ENCODE assay signal across 23 cellular contexts in genomic region chr2:24877067-24877466, GRCh38. TPM values are rescaled to one million over a fixed set of nuclear protein-coding genes. Genes with fewer than 3 reads are reported as not detected.
DNase-seq lines count a peak whose midpoint lies in the region; ATAC-seq, FAIRE-seq and TF ChIP-seq lines count a peak whose summit lies in the region.
"Had no signal": no experiment of that assay in that cellular context is flagged by ENCODE, and none has a peak within 500 bp of the region (broad histone marks: within the 10 kb centered on the region; RNA-seq: fewer than 3 reads in every experiment).

No MANE protein-coding gene starts in this region.

- no peak for FAIRE-seq in HepG2 (lab: Jason Lieb, UNC)
- FAIRE-seq: GM18507, K562, RCC 7860 had no signal

- no peaks in the 10 kb centered on the region for H3K9me3 ChIP-seq in HepG2 (ENCODE audit: low read length)
- no peaks in the 10 kb centered on the region for H3K9me3 ChIP-seq in right lobe of liver
- H3K9me3 ChIP-seq in neural progenitor cell (ENCODE audit: low read depth), result no peaks in the 10 kb centered on the region
- H3K9me3 ChIP-seq: SK-N-SH had no signal

- H3K9ac ChIP-seq in HepG2 (ENCODE audit: insufficient read depth, low read depth, low read length) (no peak overlapping the region), neural progenitor cell (no peak overlapping the region)
- H3K9ac ChIP-seq: GM23248, SK-N-SH had no signal

- CTCF ChIA-PET in HepG2 (lab: Yijun Ruan, JAX; ENCODE audit: low intra/inter-chr PET ratio, low total read pairs), result no interaction called here

- H4K20me1 ChIP-seq in HepG2 (ENCODE audit: insufficient read depth, low read length) (no peaks in the 10 kb centered on the region), neural progenitor cell (ENCODE audit: low read depth) (no peaks in the 10 kb centered on the region)

- H3K27me3 ChIP-seq in HepG2 (ENCODE audit: control insufficient read depth in 1 of 2, insufficient read depth in 2 of 2, low read length in 2 of 2), result peaks cover 0 to 19% of the 10 kb centered on the region in 2 experiments; a peak in 1 of 5 replicates
- no peaks in the 10 kb centered on the region for H3K27me3 ChIP-seq in right lobe of liver
- H3K27me3 ChIP-seq in neural progenitor cell, result no peaks in the 10 kb centered on the region

- H3K36me3 Mint-ChIP-seq in glutamatergic neuron (ENCODE audit: unreplicated experiment) (no peaks in the 10 kb centered on the region), neural progenitor cell (peaks cover 7% of the 10 kb centered on the region)

- H3K36me3 ChIP-seq in HepG2 (replicated peaks in 1 of 2; ENCODE audit: control insufficient read depth in 1 of 2, insufficient read depth in 2 of 2, low read length in 2 of 2), result no peaks in the 10 kb centered on the region
- no peaks in the 10 kb centered on the region for H3K36me3 ChIP-seq in right lobe of liver
- H3K36me3 ChIP-seq in neural progenitor cell, result no peaks in the 10 kb centered on the region

- ATAC-seq in HepG2, result peak; percentile 38
- ATAC-seq in right lobe of liver, result no peak
- ATAC-seq: K562 had no signal

- H2AFZ ChIP-seq in HepG2 (ENCODE audit: low read length) (no peak overlapping the region), neural progenitor cell (replicated peaks) (no peak overlapping the region)
- H2AFZ ChIP-seq: GM23248 had no signal

- 12% methylated on average over 6 of the region's 6 CpGs for WGBS in HepG2 (ENCODE audit: low lambda C conversion rate)
- WGBS in right lobe of liver (ENCODE audit: insufficient coverage, low coverage, low lambda C conversion rate, missing lambda C conversion rate), result 69% methylated on average over 3 of the region's 6 CpGs

- DNase-seq in HepG2 (ENCODE audit: low spot score) (no peak), right lobe of liver (no peak), glutamatergic neuron (no peak), neural progenitor cell (ENCODE audit: low spot score) (no peak), NCI-H2081 treated with DMSO at 0.1 percent for 48 hours (lab: John Stamatoyannopoulos, UW) (no peak), NCI-H1092 (lab: John Stamatoyannopoulos, UW) (no peak)
- DNase-seq in stimulated activated CD4-positive, alpha-beta T cell treated with anti-CD3 and anti-CD28 coated beads, Interleukin-2, amount 100 ng/mL, for 48 hours, result no peak
- DNase-seq: CD4-positive, CD25-positive, alpha-beta regulatory T cell; DMS153; DND-41; GM23248; HCEC 1CT; Kasumi-1; NCI-H1105 treated with DMSO at 0.1 percent for 48 hours; NCI-H146; NCI-H1930; NCI-H446; NCI-H524 treated with DMSO at 0.1 percent for 48 hours; NCI-H774; SK-N-SH had no signal

- POLR2A ChIA-PET in HepG2 (lab: Yijun Ruan, JAX), result no interaction called here

- H3K79me2 ChIP-seq in HepG2 (ENCODE audit: insufficient read depth, low read length) (no peaks in the 10 kb centered on the region), neural progenitor cell (ENCODE audit: low read depth) (no peaks in the 10 kb centered on the region)

- intact Hi-C loops in HepG2 (cut with micrococcal nuclease; ENCODE audit: unreplicated experiment) (loop anchor here (5.0 kb wide), 1 partner anchor 1105 kb away; no protein-coding TSS in a partner anchor), right lobe of liver (cut with DNase I) (no loop called here)

- peaks cover 30% of the 10 kb centered on the region for H3K4me1 ChIP-seq in HepG2 (ENCODE audit: insufficient read depth, low read length)
- H3K4me1 ChIP-seq in right lobe of liver, result no peaks in the 10 kb centered on the region
- H3K4me1 ChIP-seq in neural progenitor cell, result no peaks in the 10 kb centered on the region

- TF ChIP-seq CTCF in HepG2 (CRISPR knock-in tag; IDR thresholded peaks at IDR 0.05), result no peak
- TF ChIP-seq CTCF in right lobe of liver (IDR thresholded peaks at IDR 0.05), result no peak
- TF ChIP-seq CTCF in glutamatergic neuron (IDR thresholded peaks at IDR 0.05; ENCODE audit: partially characterized antibody, unreplicated experiment), result no peak
- no peak for TF ChIP-seq CTCF in neural progenitor cell (IDR thresholded peaks at IDR 0.05)

- no TSS peak for BruUV-seq in HepG2 (replicated peaks; lab: Mats Ljungman, UMichigan)

- TF ChIP-seq POLR2A in HepG2 (IDR thresholded peaks at IDR 0.05; ENCODE audit: insufficient read depth in 1 of 2, low read depth in 2 of 2, low read length in 2 of 2), result no peak
- TF ChIP-seq POLR2A in right lobe of liver (IDR thresholded peaks at IDR 0.05), result no peak

- H3K27ac Mint-ChIP-seq in glutamatergic neuron (ENCODE audit: unreplicated experiment) (peak overlapping the region; percentile 71), neural progenitor cell (peak overlapping the region; percentile 93)

- H3K27me3 Mint-ChIP-seq in glutamatergic neuron (ENCODE audit: unreplicated experiment), result peaks cover 4% of the 10 kb centered on the region
- peaks cover 2% of the 10 kb centered on the region for H3K27me3 Mint-ChIP-seq in neural progenitor cell (ENCODE audit: insufficient read depth, low read depth)
- H3K27me3 Mint-ChIP-seq: CD4-positive, CD25-positive, alpha-beta regulatory T cell had no signal

- H3K4me1 Mint-ChIP-seq in glutamatergic neuron (ENCODE audit: low read depth, unreplicated experiment) (peaks cover 27% of the 10 kb centered on the region), neural progenitor cell (peaks cover 14% of the 10 kb centered on the region)

- H3K4me3 ChIP-seq in HepG2 (replicated peaks in 1 of 3; ENCODE audit: insufficient read depth in 1 of 3, low read depth in 2 of 3, low read length in 3 of 3) (no peak overlapping the region), right lobe of liver (no peak overlapping the region), neural progenitor cell (no peak overlapping the region)
- H3K4me3 ChIP-seq: GM23248, K562 had no signal

- in situ Hi-C loops in HepG2 (cut with HindIII; ENCODE audit: extremely low pct_ligation_motif_present, low pct_unique_long_range_greater_than_20kb), result no loop called here

- no peak for TF ChIP-seq EP300 in HepG2 (IDR thresholded peaks at IDR 0.05; ENCODE audit: low read depth in 2 of 2, low read length in 2 of 2)
- TF ChIP-seq EP300 in HepG2 (CRISPR knock-in tag; IDR thresholded peaks at IDR 0.05; ENCODE audit: borderline replicate concordance), result no peak

- no peaks in the 10 kb centered on the region for H3F3A ChIP-seq in neural progenitor cell (ENCODE audit: low read depth)

- TF ChIP-seq RAD21 in HepG2 (CRISPR knock-in tag; IDR thresholded peaks at IDR 0.05), result no peak

- H3K27ac ChIP-seq in HepG2 (ENCODE audit: extremely low read length, insufficient read depth, low read length), result no peak overlapping the region
- H3K27ac ChIP-seq in right lobe of liver, result no peak overlapping the region
- no peak overlapping the region for H3K27ac ChIP-seq in neural progenitor cell
- H3K27ac ChIP-seq: GM23248 had no signal

- H3K4me2 ChIP-seq in HepG2 (ENCODE audit: low read depth, low read length), result no peak overlapping the region
- H3K4me2 ChIP-seq in neural progenitor cell, result no peak overlapping the region
- H3K4me2 ChIP-seq: SK-N-SH had no signal

- H3K4me3 Mint-ChIP-seq in glutamatergic neuron (ENCODE audit: unreplicated experiment) (peak overlapping the region; percentile 1), neural progenitor cell (peak overlapping the region; percentile 62)
- H3K4me3 Mint-ChIP-seq: CD4-positive, CD25-positive, alpha-beta regulatory T cell had no signal

- H3K9me3 Mint-ChIP-seq in glutamatergic neuron (ENCODE audit: unreplicated experiment) (peaks cover 7% of the 10 kb centered on the region), neural progenitor cell (no peaks in the 10 kb centered on the region)
- H3K9me3 Mint-ChIP-seq: CD4-positive, CD25-positive, alpha-beta regulatory T cell had no signal

TF ChIP-seq in HepG2, 621 proteins besides CTCF, POLR2A, EP300 and RAD21 (continues in another document):
- TF ChIP-seq ZNF20 (CRISPR knock-in tag; IDR thresholded peaks at IDR 0.05), result no peak

RNA-seq across cellular contexts. Expression of gene ADCY3, which starts 43.0 kb away (rescaled TPM):
- 0.11 TPM in 1 of 2 replicates, not detected in the other for total RNA-seq in HepG2 (2016; rRNA removed; fragmentation: Illumina TruSeq; extraction: Trizol)
- total RNA-seq in HepG2 (2016; cell fraction: cytosol; rRNA removed; fragmentation: Illumina TruSeq; extraction: Trizol; ENCODE audit: low read depth), result not detected in 2 replicates
- total RNA-seq in HepG2 (2016; cell fraction: insoluble cytoplasmic fraction; rRNA removed; fragmentation: Illumina TruSeq; extraction: Trizol), result 0.13 and 0.21 TPM in 2 replicates
- total RNA-seq in HepG2 (2016; cell fraction: membrane; rRNA removed; fragmentation: Illumina TruSeq; extraction: Trizol), result 0.21 TPM in 1 of 2 replicates, not detected in the other
- total RNA-seq in HepG2 (2016; cell fraction: nucleus; rRNA removed; fragmentation: Illumina TruSeq; extraction: Trizol), result not detected in 2 replicates
- 0.40 and 0.61 TPM in 2 replicates for polyA plus RNA-seq in HepG2 (2011; rRNA removed)
- polyA plus RNA-seq in HepG2 (2011; cell fraction: cytosol; rRNA removed), result 0.10 and 0.42 TPM in 2 replicates
- polyA plus RNA-seq in HepG2 (2011; cell fraction: nucleus; rRNA removed), result 1.8 and 2.6 TPM in 2 replicates
- polyA plus RNA-seq in HepG2 (2012), result 0.12 and 0.13 TPM in 2 replicates
- not detected in 2 replicates for polyA plus RNA-seq in HepG2 (2016; cell fraction: cytosol; fragmentation: Illumina TruSeq; extraction: Trizol; ENCODE audit: low read depth)
- polyA plus RNA-seq in HepG2 (2016; cell fraction: insoluble cytoplasmic fraction; fragmentation: Illumina TruSeq; extraction: Trizol; ENCODE audit: low read depth), result not detected in 2 replicates
- 0.36 TPM in 1 of 2 replicates, not detected in the other for polyA plus RNA-seq in HepG2 (2016; cell fraction: membrane; fragmentation: Illumina TruSeq; extraction: Trizol; ENCODE audit: low read depth)
- not detected in 2 replicates for polyA plus RNA-seq in HepG2 (2016; cell fraction: nucleus; fragmentation: Illumina TruSeq; extraction: Trizol; ENCODE audit: insufficient read depth, low read depth)
- polyA minus RNA-seq in HepG2 (2011; rRNA and poly(A)+ RNA removed; ENCODE audit: low replicate concordance), result 1.3 and 222 TPM in 2 replicates
- 1.1 and 1.8 TPM in 2 replicates for polyA minus RNA-seq in HepG2 (2011; cell fraction: cytosol; rRNA and poly(A)+ RNA removed)
- polyA minus RNA-seq in HepG2 (2011; cell fraction: nucleus; rRNA and poly(A)+ RNA removed), result 0.77 and 1.2 TPM in 2 replicates
- total RNA-seq in right lobe of liver, result 1 to 10 TPM; 2.2 to 7.0 (median 5.6) TPM
- 76.2 TPM for total RNA-seq in glutamatergic neuron (ENCODE audit: unreplicated experiment)
- total RNA-seq in neural progenitor cell (ENCODE audit: low replicate concordance), result 25.3 and 28.9 TPM in 2 replicates
